ENCODE assay signal across 25 cellular contexts in genomic region chr2:147488472-147488871, GRCh38.
"Had no signal": no experiment of that assay in that cellular context is flagged by ENCODE, and none has a peak within 500 bp of the region (broad histone marks: within the 10 kb centered on the region; RNA-seq: fewer than 3 reads in every experiment).

No MANE protein-coding gene starts in this region.

- H3K4me3 Mint-ChIP-seq: activated B cell treated with CpG ODN at 0.5 μM for 24 hours; activated CD8-positive, alpha-beta T cell treated with anti-CD3 and anti-CD28 coated beads for 36 hours; activated naive CD4-positive, alpha-beta T cell treated with anti-CD3 and anti-CD28 coated beads, Interleukin-2, amount 50 U/mL, for 24 hours; activated T-cell treated with anti-CD3 and anti-CD28 coated beads, Interleukin-2, amount 50 U/mL, for 4 hours; activated T-helper 17 cell treated with anti-CD3 and anti-CD28 coated beads, Interleukin-2, amount 50 U/mL, for 72 hours; central memory CD8-positive, alpha-beta T cell; dendritic cell treated with granulocyte-macrophage colony-stimulating factor and Interleukin-4, amounts not matched to agents 40 ng/mL and 50 ng/mL, for 4 days; nephron progenitor cell had no signal

- H3K9me3 Mint-ChIP-seq: activated B cell treated with CpG ODN at 0.5 μM for 24 hours; activated CD8-positive, alpha-beta T cell treated with anti-CD3 and anti-CD28 coated beads for 36 hours; activated T-helper 17 cell treated with anti-CD3 and anti-CD28 coated beads, Interleukin-2, amount 50 U/mL, for 72 hours; central memory CD8-positive, alpha-beta T cell; dendritic cell treated with granulocyte-macrophage colony-stimulating factor and Interleukin-4, amounts not matched to agents 40 ng/mL and 50 ng/mL, for 4 days; nephron progenitor cell had no signal

- ATAC-seq: activated CD8-positive, alpha-beta T cell treated with anti-CD3 and anti-CD28 coated beads for 36 hours; activated T-cell treated with anti-CD3 and anti-CD28 coated beads, Interleukin-2, amount 50 U/mL, for 4 hours; activated T-helper 17 cell treated with anti-CD3 and anti-CD28 coated beads, Interleukin-2, amount 50 U/mL, for 72 hours; foreskin keratinocyte; mucosa of descending colon had no signal

- H3K79me2 ChIP-seq: parathyroid adenoma had no signal

- H3K27ac ChIP-seq: esophagus muscularis mucosa, foreskin keratinocyte, left ventricle myocardium inferior, parathyroid adenoma, right atrium auricular region, tibial nerve had no signal

- H3K9me3 ChIP-seq: esophagus muscularis mucosa, left ventricle myocardium inferior, mucosa of descending colon, right atrium auricular region, tibial nerve had no signal

- H3K9ac ChIP-seq: parathyroid adenoma had no signal

- H3K27me3 Mint-ChIP-seq: activated CD8-positive, alpha-beta T cell treated with anti-CD3 and anti-CD28 coated beads for 36 hours; activated naive CD4-positive, alpha-beta T cell treated with anti-CD3 and anti-CD28 coated beads, Interleukin-2, amount 50 U/mL, for 24 hours; activated T-helper 17 cell treated with anti-CD3 and anti-CD28 coated beads, Interleukin-2, amount 50 U/mL, for 72 hours; central memory CD8-positive, alpha-beta T cell; dendritic cell treated with granulocyte-macrophage colony-stimulating factor and Interleukin-4, amounts not matched to agents 40 ng/mL and 50 ng/mL, for 4 days had no signal

- DNase-seq: activated B cell treated with CpG ODN at 0.5 μM for 24 hours; activated CD4-positive, alpha-beta T cell treated with anti-CD3 and anti-CD28 coated beads, Interleukin-2, amount 50 U/mL, for 1 hour; activated CD8-positive, alpha-beta T cell treated with anti-CD3 and anti-CD28 coated beads for 36 hours; activated gamma-delta T cell treated with Interleukin-2 at 50 U/mL for 16 hours; activated T-cell treated with anti-CD3 and anti-CD28 coated beads, Interleukin-2, amount 50 U/mL, for 4 hours; foreskin keratinocyte; left ventricle myocardium inferior; mucosa of descending colon; nephron progenitor cell; nucleus accumbens; stimulated activated CD4-positive, alpha-beta T cell treated with anti-CD3 and anti-CD28 coated beads, Interleukin-15, amount 100 ng/mL, for 24 hours; stimulated activated CD4-positive, alpha-beta T cell treated with anti-CD3 and anti-CD28 coated beads, Interleukin-2, amount 100 ng/mL, for 24 hours; stimulated activated naive CD4-positive, alpha-beta T cell treated with Interleukin-2 at 50 U/mL for 16 hours; T-helper 2 cell had no signal

- H3K4me3 ChIP-seq: esophagus muscularis mucosa, left ventricle myocardium inferior, lung, mucosa of descending colon, right atrium auricular region, tibial nerve had no signal

- H3K4me1 ChIP-seq: foreskin keratinocyte, left ventricle myocardium inferior, parathyroid adenoma, right atrium auricular region, tibial nerve had no signal

- H3K27me3 ChIP-seq: esophagus muscularis mucosa, foreskin keratinocyte, right atrium auricular region, tibial nerve had no signal

- H3K27ac Mint-ChIP-seq: activated B cell treated with CpG ODN at 0.5 μM for 24 hours; activated CD8-positive, alpha-beta T cell treated with anti-CD3 and anti-CD28 coated beads for 36 hours; activated naive CD4-positive, alpha-beta T cell treated with anti-CD3 and anti-CD28 coated beads, Interleukin-2, amount 50 U/mL, for 24 hours; activated T-helper 17 cell treated with anti-CD3 and anti-CD28 coated beads, Interleukin-2, amount 50 U/mL, for 72 hours; dendritic cell treated with granulocyte-macrophage colony-stimulating factor and Interleukin-4, amounts not matched to agents 40 ng/mL and 50 ng/mL, for 4 days; nephron progenitor cell had no signal

- H3K36me3 Mint-ChIP-seq: activated naive CD4-positive, alpha-beta T cell treated with anti-CD3 and anti-CD28 coated beads, Interleukin-2, amount 50 U/mL, for 24 hours had no signal

- H3K4me1 Mint-ChIP-seq: activated B cell treated with CpG ODN at 0.5 μM for 24 hours had no signal

- FAIRE-seq: bronchial epithelial cell, islet of Langerhans had no signal

- H3K36me3 ChIP-seq: esophagus muscularis mucosa, left ventricle myocardium inferior, right atrium auricular region, tibial nerve had no signal
